Comparison of ENCODE assay signal across 32 cellular contexts in genomic region chr20:63294536-63294900, GRCh38. TPM values are rescaled to one million over a fixed set of nuclear protein-coding genes. Genes with fewer than 3 reads are reported as not detected.
"Had no signal": no experiment of that assay in that cellular context is flagged by ENCODE, and none has a peak within 500 bp of the region (broad histone marks: within the 10 kb centered on the region; RNA-seq: fewer than 3 reads in every experiment).

No MANE protein-coding gene starts in this region.

- H3K9me3 Mint-ChIP-seq: natural killer cell treated with Interleukin-12 subunit alpha and Interleukin-12 subunit beta and Interleukin-15 and Interleukin-18, amount 100 ng/mL, for 72 hours; neural progenitor cell; stimulated activated effector memory CD8-positive, alpha-beta T cell treated with anti-CD3 and anti-CD28 coated beads, Interleukin-12 subunit alpha, Interleukin-12 subunit beta, amount 100 ng/mL, for 72 hours had no signal

- H3K4me3 ChIP-seq: coronary artery, esophagus squamous epithelium, heart right ventricle, left lung, lower lobe of right lung, neural progenitor cell, prostate gland, right atrium auricular region, sigmoid colon, stomach, thyroid gland had no signal

- DNase-seq: dermis blood vessel endothelial cell; effector memory CD4-positive, alpha-beta T cell; esophagus squamous epithelium; foreskin melanocyte; glutamatergic neuron; hippocampal formation; left cardiac atrium; lower lobe of right lung; naive B cell; sigmoid colon; stimulated activated CD4-positive, alpha-beta T cell treated with anti-CD3 and anti-CD28 coated beads, Interleukin-2, amount 100 ng/mL, for 24 hours; stimulated activated CD4-positive, alpha-beta T cell treated with anti-CD3 and anti-CD28 coated beads, Interleukin-4, amount 100 ng/mL, for 24 hours; stomach; thyroid gland had no signal

- FAIRE-seq: endothelial cell of umbilical vein, islet of Langerhans had no signal

- H3K27ac Mint-ChIP-seq: natural killer cell treated with Interleukin-12 subunit alpha and Interleukin-12 subunit beta and Interleukin-15 and Interleukin-18, amount 100 ng/mL, for 72 hours; stimulated activated effector memory CD8-positive, alpha-beta T cell treated with anti-CD3 and anti-CD28 coated beads, Interleukin-12 subunit alpha, Interleukin-12 subunit beta, amount 100 ng/mL, for 72 hours had no signal

- H3K4me3 Mint-ChIP-seq: naive B cell; natural killer cell treated with Interleukin-12 subunit alpha and Interleukin-12 subunit beta and Interleukin-15 and Interleukin-18, amount 100 ng/mL, for 72 hours; neural progenitor cell; stimulated activated effector memory CD8-positive, alpha-beta T cell treated with anti-CD3 and anti-CD28 coated beads, Interleukin-12 subunit alpha, Interleukin-12 subunit beta, amount 100 ng/mL, for 72 hours had no signal

- H3K36me3 Mint-ChIP-seq: natural killer cell treated with Interleukin-12 subunit alpha and Interleukin-12 subunit beta and Interleukin-15 and Interleukin-18, amount 100 ng/mL, for 72 hours; neural progenitor cell had no signal

- H3K4me1 Mint-ChIP-seq: naive B cell had no signal

- H3K9me3 ChIP-seq: esophagus squamous epithelium, heart right ventricle, left lung, lower lobe of right lung, prostate gland, right atrium auricular region, sigmoid colon, stomach, thyroid gland had no signal

- ATAC-seq: heart right ventricle; left cardiac atrium; left lung; lower lobe of right lung; natural killer cell treated with Interleukin-12 subunit alpha and Interleukin-12 subunit beta and Interleukin-15 and Interleukin-18, amount 100 ng/mL, for 72 hours; stimulated activated effector memory CD8-positive, alpha-beta T cell treated with anti-CD3 and anti-CD28 coated beads, Interleukin-12 subunit alpha, Interleukin-12 subunit beta, amount 100 ng/mL, for 72 hours had no signal

RNA-seq across cellular contexts. Expression of gene COL20A1, which starts 1.5 kb away (rescaled TPM):
- total RNA-seq: dermis blood vessel endothelial cell; endothelial cell of umbilical vein; epithelial cell of proximal tubule; esophagus squamous epithelium; kidney epithelial cell; left cardiac atrium; left lung; lower lobe of right lung; mononuclear cell; natural killer cell treated with Interleukin-12 subunit alpha and Interleukin-12 subunit beta and Interleukin-15 and Interleukin-18, amount 100 ng/mL, for 72 hours; osteocyte; right atrium auricular region; sigmoid colon; subcutaneous adipose tissue had no signal

RNA-seq across cellular contexts. Expression of gene NKAIN4, which starts 40.3 kb away (rescaled TPM):
- total RNA-seq: dermis blood vessel endothelial cell; endothelial cell of umbilical vein; esophagus squamous epithelium; heart right ventricle; left cardiac atrium; lower lobe of right lung; mononuclear cell; natural killer cell treated with Interleukin-12 subunit alpha and Interleukin-12 subunit beta and Interleukin-15 and Interleukin-18, amount 100 ng/mL, for 72 hours; right atrium auricular region; subcutaneous adipose tissue had no signal

RNA-seq across cellular contexts. Expression of gene BIRC7, which starts 58.8 kb away (rescaled TPM):
- total RNA-seq: dermis blood vessel endothelial cell; endothelial cell of umbilical vein; natural killer cell treated with Interleukin-12 subunit alpha and Interleukin-12 subunit beta and Interleukin-15 and Interleukin-18, amount 100 ng/mL, for 72 hours; osteocyte; prostate gland; right atrium auricular region; skeletal muscle tissue; stomach; temporal lobe; thyroid gland; urinary bladder had no signal
